ENCODE assay signal across 8 cellular contexts in the genomic region with DNA sequence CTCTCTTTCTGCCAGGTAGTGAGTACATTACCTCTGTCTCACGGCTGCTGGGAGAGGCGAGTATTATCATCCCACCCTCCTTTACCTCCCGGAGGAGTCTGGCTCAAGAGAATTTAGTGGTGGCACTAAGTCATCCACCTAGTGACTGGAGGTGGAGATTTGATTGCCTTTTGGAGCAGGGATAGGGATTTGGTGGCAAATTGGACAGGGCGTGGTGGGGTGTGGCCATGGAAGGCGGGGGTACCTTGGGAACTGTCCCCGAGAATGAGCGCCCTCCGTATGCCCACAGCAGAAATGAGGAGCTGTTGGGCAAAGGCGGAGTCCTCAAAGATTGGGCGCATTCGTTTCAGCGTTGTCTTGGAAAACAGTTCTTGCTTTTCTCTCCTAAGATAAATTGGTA. TPM values are rescaled to one million over a fixed set of nuclear protein-coding genes. Genes with fewer than 3 reads are reported as not detected.
A peak's percentile ranks its signal among the peaks of the same experiment; 100 is the strongest.
DNase-seq lines count a peak whose midpoint lies in the region; ATAC-seq, FAIRE-seq and TF ChIP-seq lines count a peak whose summit lies in the region.

No MANE protein-coding gene starts in this region.

- H3K36me3 Mint-ChIP-seq in neural progenitor cell: peaks cover 4% of the 10 kb centered on the region

- H3K18ac ChIP-seq in H1 (ENCODE audit: extremely low read depth, low read length): no peak overlapping the region

- no peak for TF ChIP-seq CTCF in GM12864 (IDR thresholded peaks at IDR 0.05; ENCODE audit: low read depth, low read length, missing control alignments)
- TF ChIP-seq CTCF in H1 (IDR thresholded peaks at IDR 0.05; ENCODE audit: control extremely low read depth in 1 of 3, insufficient read depth in 1 of 3, low read depth in 1 of 3, low read length in 3 of 3): no peak
- TF ChIP-seq CTCF in neural progenitor cell (IDR thresholded peaks at IDR 0.05): no peak

- H4K8ac ChIP-seq in H1 (ENCODE audit: extremely low read depth, insufficient read depth, low read length): no peak overlapping the region

- H3K27me3 Mint-ChIP-seq in neural progenitor cell (ENCODE audit: insufficient read depth, low read depth): no peaks in the 10 kb centered on the region

- H2BK20ac ChIP-seq in H1 (ENCODE audit: low read length): no peak overlapping the region

- no peak for TF ChIP-seq RAD21 in H1 (IDR thresholded peaks at IDR 0.05 in 1 of 2, conservative IDR thresholded peaks at IDR 0.05 in 1 of 2; ENCODE audit: low read depth in 2 of 2, low read length in 2 of 2)

- no peaks in the 10 kb centered on the region for H3K9me3 ChIP-seq in NT2/D1 (ENCODE audit: insufficient read depth, low read length)
- no peaks in the 10 kb centered on the region for H3K9me3 ChIP-seq in H1 (ENCODE audit: insufficient read depth in 2 of 2, low read depth in 1 of 2, low read length in 1 of 2)
- H3K9me3 ChIP-seq in neural progenitor cell (ENCODE audit: low read depth): no peaks in the 10 kb centered on the region

- H3K4me3 Mint-ChIP-seq in neural progenitor cell: peak overlapping the region; percentile 93

- TF ChIP-seq EP300 in H1 (IDR thresholded peaks at IDR 0.05; ENCODE audit: borderline replicate concordance in 1 of 2, low read depth in 2 of 2, low read length in 2 of 2): no peak

- no peak overlapping the region for H2BK120ac ChIP-seq in H1 (replicated peaks; ENCODE audit: low read depth, low read length)

- no peak for DNase-seq in GM12864 (ENCODE audit: low read depth)
- no peak for DNase-seq in NT2/D1 (ENCODE audit: low read depth, low spot score)
- DNase-seq in H1 (ENCODE audit: low read depth in 1 of 2, low spot score in 2 of 2): no peak
- no peak for DNase-seq in neural progenitor cell (ENCODE audit: low spot score)
- no peak for DNase-seq in RPMI8226
- no peak for DNase-seq in NCI-H2029 treated with DMSO at 0.1 percent for 48 hours (lab: John Stamatoyannopoulos, UW)
- no peak for DNase-seq in GM12892 (ENCODE audit: insufficient read length)

- POLR2A ChIA-PET in H1 (lab: Charles Lee; ENCODE audit: partially characterized antibody): interaction anchor here (0.6 to 2.2 kb wide), 5 partner anchors 31 to 233 kb away, joined by 3 to 12 read pairs (median 6); a partner anchor contains a TSS

- H3K23me2 ChIP-seq in H1 (ENCODE audit: low read depth, low read length): peaks cover 8% of the 10 kb centered on the region; the same call in 1 of the 2 replicates

- H3K9me3 Mint-ChIP-seq in neural progenitor cell: no peaks in the 10 kb centered on the region

- H4K20me1 ChIP-seq in H1 (replicated peaks in 1 of 2; ENCODE audit: control insufficient read depth in 1 of 2, insufficient read depth in 2 of 2, low read length in 2 of 2): no peaks in the 10 kb centered on the region
- peaks cover 4% of the 10 kb centered on the region for H4K20me1 ChIP-seq in neural progenitor cell (ENCODE audit: low read depth)

- no peak overlapping the region for H2BK5ac ChIP-seq in H1 (ENCODE audit: low read depth, low read length)

- peaks cover 20% of the 10 kb centered on the region for H3F3A ChIP-seq in neural progenitor cell (ENCODE audit: low read depth)

- H3K4me1 Mint-ChIP-seq in neural progenitor cell: peaks cover 12% of the 10 kb centered on the region

- CTCF ChIA-PET in H1 (lab: Charles Lee; ENCODE audit: partially characterized antibody): interaction anchor here (2.0 kb wide), 1 partner anchor 10 kb away, joined by 5 read pairs; no protein-coding TSS in a partner anchor

- no peak overlapping the region for H4K5ac ChIP-seq in H1 (ENCODE audit: insufficient read length, low read depth, low read length)

- ATAC-seq in GM21528 (IDR thresholded peaks at IDR 0.05; ENCODE audit: low FRiP score, unreplicated experiment): no peak

- peak overlapping the region; percentile 91 for H3K9ac ChIP-seq in NT2/D1 (ENCODE audit: insufficient read length, low read depth)
- H3K9ac ChIP-seq in H1 (replicated peaks in 1 of 4; ENCODE audit: extremely low read depth in 1 of 4, low read depth in 3 of 4, low read length in 3 of 4): peak overlapping the region in 1 of 4 experiments; percentile 52; a peak in 1 of 7 replicates
- no peak overlapping the region for H3K9ac ChIP-seq in neural progenitor cell

- H3K79me1 ChIP-seq in H1 (ENCODE audit: low read depth, low read length): no peaks in the 10 kb centered on the region

- H3K27ac Mint-ChIP-seq in neural progenitor cell: no peak overlapping the region

- H3K56ac ChIP-seq in H1 (replicated peaks; ENCODE audit: insufficient read length, low read depth, low read length): no peak overlapping the region

- peaks cover 0 to 4% of the 10 kb centered on the region in 2 experiments; a peak in 1 of 4 replicates for H3K79me2 ChIP-seq in H1 (ENCODE audit: control insufficient read depth in 1 of 2, insufficient read depth in 2 of 2, low read length in 2 of 2)
- peaks cover 19% of the 10 kb centered on the region for H3K79me2 ChIP-seq in neural progenitor cell (ENCODE audit: low read depth)

- H3K36me3 ChIP-seq in NT2/D1 (ENCODE audit: insufficient read depth, insufficient read length, low read length) (peaks cover 16% of the 10 kb centered on the region), H1 (ENCODE audit: control insufficient read depth in 2 of 4, insufficient read depth in 4 of 4, low read length in 3 of 4) (no peaks in the 10 kb centered on the region), neural progenitor cell (no peaks in the 10 kb centered on the region)

- 35% methylated on average over 12 of the region's 12 CpGs; no CpG with 5 or more reads in 1 of the 2 experiments for WGBS in H1 (ENCODE audit: extremely low coverage in 1 of 2, insufficient coverage in 1 of 2, insufficient read length in 1 of 2, insufficient replicate concordance in 2 of 2, low coverage in 1 of 2, low lambda C conversion rate in 2 of 2, missing lambda C conversion rate in 1 of 2), 2 experiments

- FAIRE-seq in H1 (lab: Jason Lieb, UNC) (no peak), GM12892 (lab: Jason Lieb, UNC) (no peak)

- H3K14ac ChIP-seq in H1 (ENCODE audit: insufficient read length): no peak overlapping the region

- H2AFZ ChIP-seq in H1 (ENCODE audit: low read length) (0 out of 2 replicates have a peak overlapping the region, but pooled peaks have one; percentile 16), neural progenitor cell (replicated peaks) (no peak overlapping the region)

- no peak overlapping the region for H2BK15ac ChIP-seq in H1 (ENCODE audit: low read length)

- H3K27ac ChIP-seq in H1 (ENCODE audit: low read depth, low read length) (no peak overlapping the region), neural progenitor cell (no peak overlapping the region)

- H4K91ac ChIP-seq in H1 (replicated peaks; ENCODE audit: insufficient read length, low read length): no peak overlapping the region

- H3K4me2 ChIP-seq in H1 (ENCODE audit: insufficient read depth in 1 of 2, low read depth in 2 of 2, low read length in 2 of 2) (peak overlapping the region; percentile 92 to 94), neural progenitor cell (peak overlapping the region; percentile 94)

- H2BK12ac ChIP-seq in H1 (ENCODE audit: low read depth, low read length): no peak overlapping the region

- H3K23ac ChIP-seq in H1 (ENCODE audit: insufficient read length): no peak overlapping the region

- H3K27me3 ChIP-seq in NT2/D1 (ENCODE audit: insufficient read depth, insufficient read length) (no peaks in the 10 kb centered on the region), H1 (replicated peaks in 1 of 4; ENCODE audit: control insufficient read depth in 3 of 4, extremely low read depth in 1 of 4, insufficient read depth in 3 of 4, low read length in 3 of 4) (no peaks in the 10 kb centered on the region), neural progenitor cell (no peaks in the 10 kb centered on the region)

- no peak overlapping the region for H2AK5ac ChIP-seq in H1 (ENCODE audit: low read depth, low read length)

- TF ChIP-seq POLR2A in H1 (IDR thresholded peaks at IDR 0.05; ENCODE audit: control extremely low read depth in 1 of 2, low read depth in 2 of 2, low read length in 2 of 2) (no peak), GM12892 (IDR thresholded peaks at IDR 0.05; ENCODE audit: low read depth, low read length) (no peak)

- peak overlapping the region; percentile 74 for H3K4me3 ChIP-seq in GM12864 (ENCODE audit: low read depth, low read length)
- peak overlapping the region; percentile 91 for H3K4me3 ChIP-seq in NT2/D1 (ENCODE audit: insufficient read length, low read depth)
- H3K4me3 ChIP-seq in H1 (ENCODE audit: extremely low read depth in 1 of 4, insufficient read depth in 2 of 4, low read depth in 3 of 4, low read length in 4 of 4): peak overlapping the region; percentile 61 to 85 (median 77)
- peak overlapping the region; percentile 80 for H3K4me3 ChIP-seq in neural progenitor cell

- H3K4ac ChIP-seq in H1 (replicated peaks; ENCODE audit: insufficient read length, low read depth, low read length): no peak overlapping the region

- H3K4me1 ChIP-seq in NT2/D1 (ENCODE audit: insufficient read depth, insufficient read length): peaks cover 11% of the 10 kb centered on the region
- peaks cover 3 to 5% (median 4%) of the 10 kb centered on the region in 4 experiments; a peak in 6 of 7 replicates for H3K4me1 ChIP-seq in H1 (replicated peaks in 1 of 4; ENCODE audit: control insufficient read depth in 3 of 4, insufficient read depth in 4 of 4, low read length in 3 of 4)
- H3K4me1 ChIP-seq in neural progenitor cell: peaks cover 16% of the 10 kb centered on the region

TF ChIP-seq in H1, 55 proteins besides CTCF, POLR2A, EP300 and RAD21:
- TF ChIP-seq SIRT6 (IDR thresholded peaks at IDR 0.05; ENCODE audit: low read length) (no peak), SIN3A (conservative IDR thresholded peaks at IDR 0.05 in 1 of 2, IDR thresholded peaks at IDR 0.05 in 1 of 2; ENCODE audit: low read depth in 1 of 2, low read length in 2 of 2) (no peak), EGR1 (IDR thresholded peaks at IDR 0.05; ENCODE audit: borderline replicate concordance, low read depth, low read length) (no peak), EZH2 (IDR thresholded peaks at IDR 0.05; ENCODE audit: low read depth, low read length, severe bottlenecking) (no peak), NANOG (IDR thresholded peaks at IDR 0.05; ENCODE audit: insufficient read depth, low read depth, low read length, poor library complexity, severe bottlenecking) (no peak), YY1 (IDR thresholded peaks at IDR 0.05; ENCODE audit: low read depth, low read length) (no peak), TAF7 (optimal IDR thresholded peaks at IDR 0.05; ENCODE audit: borderline replicate concordance, low read depth, low read length) (no peak)

RNA-seq across cellular contexts. Expression of a gene that starts 32.1 kb away (rescaled TPM):
- 505 and 530 TPM in 2 replicates for total RNA-seq in H1 (2021; fragmentation: NEBNext Ultra II Directional; extraction: Animal tissue kit (Norgen Biotek cat#: 25700))
- polyA plus RNA-seq in H1 (2011; rRNA removed): 146 and 279 TPM in 2 replicates
- polyA plus RNA-seq in H1 (2011; cell fraction: cytosol; rRNA removed): 336 TPM
- polyA plus RNA-seq in H1 (2011; cell fraction: nucleus; rRNA removed): 72.7 TPM
- 291 to 554 TPM (median 407 TPM) in 4 replicates for polyA plus RNA-seq in H1 (2012, experiment 1 of 2)
- polyA plus RNA-seq in H1 (2012, experiment 2 of 2): 88.6 TPM
- polyA plus RNA-seq in H1 (2013, experiment 1 of 2): 433 TPM
- polyA plus RNA-seq in H1 (2013, experiment 2 of 2): 457 TPM
- 41.6 and 46.0 TPM in 2 replicates for polyA minus RNA-seq in H1 (2011; rRNA and poly(A)+ RNA removed)
- 111 TPM for polyA minus RNA-seq in H1 (2011; cell fraction: cytosol; rRNA and poly(A)+ RNA removed)
- 83.1 TPM for polyA minus RNA-seq in H1 (2011; cell fraction: nucleus; rRNA and poly(A)+ RNA removed)
- total RNA-seq in neural progenitor cell (ENCODE audit: low replicate concordance): 516 and 903 TPM in 2 replicates
- 409 TPM for polyA plus RNA-seq in GM12892 (2012; ENCODE audit: missing spikeins)
